ENCODE assay signal across 2 cellular contexts in the genomic region with DNA sequence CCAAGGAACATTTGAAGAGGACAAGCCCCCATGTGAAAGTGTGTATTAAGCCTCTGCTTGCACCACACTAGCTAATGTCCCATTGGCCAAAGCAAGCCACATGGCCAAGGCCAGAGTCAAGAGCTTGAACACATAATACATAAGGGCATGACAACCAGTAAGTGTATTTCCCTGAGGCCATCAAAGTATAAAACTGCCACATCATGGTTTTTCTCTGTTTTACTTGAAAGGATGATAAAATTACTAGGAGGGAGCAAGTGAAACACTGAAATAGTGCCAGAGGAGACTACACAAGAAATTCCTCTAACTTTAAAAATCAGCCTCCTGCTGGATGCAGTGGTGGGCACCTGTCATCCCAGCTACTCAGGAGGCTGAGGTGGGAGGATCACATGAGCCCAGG.
TF ChIP-seq lines count a peak whose summit lies in the region.

No MANE protein-coding gene starts in this region.

TF ChIP-seq in A549, 52 proteins besides CTCF, POLR2A, EP300 and RAD21:
- no peak for TF ChIP-seq RNF2 (IDR thresholded peaks at IDR 0.05; ENCODE audit: borderline replicate concordance, low read depth)
- TF ChIP-seq MAFK (IDR thresholded peaks at IDR 0.05; ENCODE audit: partially characterized antibody): peak; percentile 71

TF ChIP-seq in K562, 482 proteins besides CTCF, POLR2A, EP300 and RAD21:
- TF ChIP-seq ZNF316 (IDR thresholded peaks at IDR 0.05) (peak; percentile 69), C11orf30 (IDR thresholded peaks at IDR 0.05; ENCODE audit: low read depth) (peak; percentile 36; the same call in 1 of the 2 replicates), L3MBTL2 (IDR thresholded peaks at IDR 0.05) (no peak), SAFB (IDR thresholded peaks at IDR 0.05; ENCODE audit: borderline replicate concordance, low read depth, low read length) (no peak), POLR3A (IDR thresholded peaks at IDR 0.05; ENCODE audit: borderline replicate concordance, extremely low read depth, insufficient read depth, insufficient read length) (no peak), MAFG (tag; conservative IDR thresholded peaks at IDR 0.05) (peak; percentile 38; the same call in 1 of the 2 replicates)
- TF ChIP-seq, protein P1, sequence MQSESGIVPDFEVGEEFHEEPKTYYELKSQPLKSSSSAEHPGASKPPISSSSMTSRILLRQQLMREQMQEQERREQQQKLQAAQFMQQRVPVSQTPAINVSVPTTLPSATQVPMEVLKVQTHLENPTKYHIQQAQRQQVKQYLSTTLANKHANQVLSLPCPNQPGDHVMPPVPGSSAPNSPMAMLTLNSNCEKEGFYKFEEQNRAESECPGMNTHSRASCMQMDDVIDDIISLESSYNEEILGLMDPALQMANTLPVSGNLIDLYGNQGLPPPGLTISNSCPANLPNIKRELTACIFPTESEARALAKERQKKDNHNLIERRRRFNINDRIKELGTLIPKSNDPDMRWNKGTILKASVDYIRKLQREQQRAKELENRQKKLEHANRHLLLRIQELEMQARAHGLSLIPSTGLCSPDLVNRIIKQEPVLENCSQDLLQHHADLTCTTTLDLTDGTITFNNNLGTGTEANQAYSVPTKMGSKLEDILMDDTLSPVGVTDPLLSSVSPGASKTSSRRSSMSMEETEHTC (IDR thresholded peaks at IDR 0.05): no peak
- TF ChIP-seq, protein P2, sequence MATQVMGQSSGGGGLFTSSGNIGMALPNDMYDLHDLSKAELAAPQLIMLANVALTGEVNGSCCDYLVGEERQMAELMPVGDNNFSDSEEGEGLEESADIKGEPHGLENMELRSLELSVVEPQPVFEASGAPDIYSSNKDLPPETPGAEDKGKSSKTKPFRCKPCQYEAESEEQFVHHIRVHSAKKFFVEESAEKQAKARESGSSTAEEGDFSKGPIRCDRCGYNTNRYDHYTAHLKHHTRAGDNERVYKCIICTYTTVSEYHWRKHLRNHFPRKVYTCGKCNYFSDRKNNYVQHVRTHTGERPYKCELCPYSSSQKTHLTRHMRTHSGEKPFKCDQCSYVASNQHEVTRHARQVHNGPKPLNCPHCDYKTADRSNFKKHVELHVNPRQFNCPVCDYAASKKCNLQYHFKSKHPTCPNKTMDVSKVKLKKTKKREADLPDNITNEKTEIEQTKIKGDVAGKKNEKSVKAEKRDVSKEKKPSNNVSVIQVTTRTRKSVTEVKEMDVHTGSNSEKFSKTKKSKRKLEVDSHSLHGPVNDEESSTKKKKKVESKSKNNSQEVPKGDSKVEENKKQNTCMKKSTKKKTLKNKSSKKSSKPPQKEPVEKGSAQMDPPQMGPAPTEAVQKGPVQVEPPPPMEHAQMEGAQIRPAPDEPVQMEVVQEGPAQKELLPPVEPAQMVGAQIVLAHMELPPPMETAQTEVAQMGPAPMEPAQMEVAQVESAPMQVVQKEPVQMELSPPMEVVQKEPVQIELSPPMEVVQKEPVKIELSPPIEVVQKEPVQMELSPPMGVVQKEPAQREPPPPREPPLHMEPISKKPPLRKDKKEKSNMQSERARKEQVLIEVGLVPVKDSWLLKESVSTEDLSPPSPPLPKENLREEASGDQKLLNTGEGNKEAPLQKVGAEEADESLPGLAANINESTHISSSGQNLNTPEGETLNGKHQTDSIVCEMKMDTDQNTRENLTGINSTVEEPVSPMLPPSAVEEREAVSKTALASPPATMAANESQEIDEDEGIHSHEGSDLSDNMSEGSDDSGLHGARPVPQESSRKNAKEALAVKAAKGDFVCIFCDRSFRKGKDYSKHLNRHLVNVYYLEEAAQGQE (CRISPR knock-in tag; IDR thresholded peaks at IDR 0.05; ENCODE audit: low read depth): no peak
- TF ChIP-seq, protein P3, sequence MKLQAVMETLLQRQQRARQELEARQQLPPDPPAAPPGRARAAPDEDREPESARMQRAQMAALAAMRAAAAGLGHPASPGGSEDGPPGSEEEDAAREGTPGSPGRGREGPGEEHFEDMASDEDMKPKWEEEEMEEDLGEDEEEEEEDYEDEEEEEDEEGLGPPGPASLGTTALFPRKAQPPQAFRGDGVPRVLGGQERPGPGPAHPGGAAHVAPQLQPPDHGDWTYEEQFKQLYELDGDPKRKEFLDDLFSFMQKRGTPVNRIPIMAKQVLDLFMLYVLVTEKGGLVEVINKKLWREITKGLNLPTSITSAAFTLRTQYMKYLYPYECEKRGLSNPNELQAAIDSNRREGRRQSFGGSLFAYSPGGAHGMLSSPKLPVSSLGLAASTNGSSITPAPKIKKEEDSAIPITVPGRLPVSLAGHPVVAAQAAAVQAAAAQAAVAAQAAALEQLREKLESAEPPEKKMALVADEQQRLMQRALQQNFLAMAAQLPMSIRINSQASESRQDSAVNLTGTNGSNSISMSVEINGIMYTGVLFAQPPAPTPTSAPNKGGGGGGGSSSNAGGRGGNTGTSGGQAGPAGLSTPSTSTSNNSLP (IDR thresholded peaks at IDR 0.05; ENCODE audit: borderline replicate concordance, low read depth, low read length): no peak
